Comparison of ENCODE assay signal across 1 cellular context in the genomic region with DNA sequence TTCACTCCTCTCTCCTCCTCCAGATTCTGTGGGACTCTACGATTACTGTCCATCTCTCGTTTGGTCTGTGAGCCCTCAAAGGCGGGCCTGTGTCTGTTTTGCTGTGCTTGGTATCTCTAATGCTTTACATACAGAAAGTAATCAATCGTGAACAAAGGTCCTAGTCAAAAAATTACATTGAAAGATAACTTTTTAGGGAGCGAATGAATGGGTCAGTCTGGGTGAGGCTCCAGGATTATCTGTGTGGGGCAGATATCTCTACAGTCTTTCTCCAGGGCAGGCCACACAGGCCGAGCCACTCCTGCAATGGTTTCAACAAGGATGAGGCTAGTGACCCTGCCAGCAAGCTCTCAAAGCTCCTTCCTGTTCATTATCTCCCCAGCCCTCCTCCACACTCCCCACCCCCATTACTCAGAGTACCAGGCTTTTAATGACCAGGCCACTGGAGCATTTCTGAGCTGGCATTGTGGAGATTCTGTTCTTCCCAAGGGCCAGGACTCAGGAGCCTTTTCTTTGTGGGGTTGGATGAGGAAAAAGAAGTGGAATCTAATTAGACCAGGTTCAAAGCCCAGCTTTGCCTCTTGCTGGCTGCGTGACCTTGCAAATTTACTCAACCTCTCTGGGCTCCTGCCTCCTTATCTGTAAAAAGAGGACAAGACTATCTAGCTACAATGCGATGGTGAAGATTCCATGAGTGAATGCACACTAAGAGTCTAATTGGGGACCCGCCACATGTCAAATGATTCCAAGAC.
TF ChIP-seq lines count a peak whose summit lies in the region.

No MANE protein-coding gene starts in this region.

TF ChIP-seq in WTC11, 78 proteins besides CTCF, POLR2A, EP300 and RAD21 (continued from another document):
- TF ChIP-seq, protein P1, sequence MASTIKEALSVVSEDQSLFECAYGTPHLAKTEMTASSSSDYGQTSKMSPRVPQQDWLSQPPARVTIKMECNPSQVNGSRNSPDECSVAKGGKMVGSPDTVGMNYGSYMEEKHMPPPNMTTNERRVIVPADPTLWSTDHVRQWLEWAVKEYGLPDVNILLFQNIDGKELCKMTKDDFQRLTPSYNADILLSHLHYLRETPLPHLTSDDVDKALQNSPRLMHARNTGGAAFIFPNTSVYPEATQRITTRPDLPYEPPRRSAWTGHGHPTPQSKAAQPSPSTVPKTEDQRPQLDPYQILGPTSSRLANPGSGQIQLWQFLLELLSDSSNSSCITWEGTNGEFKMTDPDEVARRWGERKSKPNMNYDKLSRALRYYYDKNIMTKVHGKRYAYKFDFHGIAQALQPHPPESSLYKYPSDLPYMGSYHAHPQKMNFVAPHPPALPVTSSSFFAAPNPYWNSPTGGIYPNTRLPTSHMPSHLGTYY (CRISPR knock-in tag; IDR thresholded peaks at IDR 0.05): no peak
- TF ChIP-seq ESRRA (CRISPR knock-in tag; IDR thresholded peaks at IDR 0.05; ENCODE audit: borderline replicate concordance) (no peak), ZNF396 (CRISPR knock-in tag; IDR thresholded peaks at IDR 0.05; ENCODE audit: borderline replicate concordance) (no peak), OVOL2 (CRISPR knock-in tag; IDR thresholded peaks at IDR 0.05; ENCODE audit: borderline replicate concordance) (no peak), MXD4 (CRISPR knock-in tag; IDR thresholded peaks at IDR 0.05; ENCODE audit: borderline replicate concordance) (no peak)
